Comparison of ENCODE assay signal across 9 cellular contexts in genomic region chr6:99241905-99242534, GRCh38.
DNase-seq lines count a peak whose midpoint lies in the region; ATAC-seq and TF ChIP-seq lines count a peak whose summit lies in the region.
"Had no signal": no experiment of that assay in that cellular context is flagged by ENCODE, and none has a peak within 500 bp of the region (broad histone marks: within the 10 kb centered on the region; RNA-seq: fewer than 3 reads in every experiment).

No MANE protein-coding gene starts in this region.

- no peaks in the 10 kb centered on the region for H3K9me2 ChIP-seq in hepatocyte (replicated peaks; ENCODE audit: insufficient read depth)

- POLR2A ChIA-PET in RWPE1 (lab: Yijun Ruan, JAX; ENCODE audit: low non-redundant PET): no interaction called here

- intact Hi-C loops in esophagus squamous epithelium (cut with DNase I): no loop called here

- ATAC-seq in HG02798 (IDR thresholded peaks at IDR 0.05; ENCODE audit: poor library complexity, unreplicated experiment): peak; percentile 43
- no peak for ATAC-seq in GM19035 (IDR thresholded peaks at IDR 0.05; ENCODE audit: unreplicated experiment)
- no peak for ATAC-seq in GM21528 (IDR thresholded peaks at IDR 0.05; ENCODE audit: low FRiP score, unreplicated experiment)

- H3K4me1 ChIP-seq in hepatocyte (ENCODE audit: insufficient read depth) (no peaks in the 10 kb centered on the region), esophagus squamous epithelium (no peaks in the 10 kb centered on the region)
- H3K4me1 ChIP-seq: parathyroid adenoma had no signal

- H3K9me3 ChIP-seq in hepatocyte (ENCODE audit: low read depth) (no peaks in the 10 kb centered on the region), esophagus squamous epithelium (no peaks in the 10 kb centered on the region)

- no peak overlapping the region for H2AFZ ChIP-seq in hepatocyte
- H2AFZ ChIP-seq: parathyroid adenoma had no signal

- no peak for TF ChIP-seq POLR2A in esophagus squamous epithelium (IDR thresholded peaks at IDR 0.05)

- no peaks in the 10 kb centered on the region for H4K20me1 ChIP-seq in hepatocyte (ENCODE audit: insufficient read depth, poor library complexity, severe bottlenecking)

- H3K36me3 ChIP-seq in hepatocyte (replicated peaks; ENCODE audit: insufficient read depth, low read depth) (no peaks in the 10 kb centered on the region), esophagus squamous epithelium (no peaks in the 10 kb centered on the region)

- H3K4me2 ChIP-seq in hepatocyte: no peak overlapping the region

- peaks cover 8% of the 10 kb centered on the region for H3K27me3 ChIP-seq in hepatocyte
- H3K27me3 ChIP-seq in esophagus squamous epithelium: peaks cover 0 to under 1% (median 0%) of the 10 kb centered on the region in 4 donors

- 48% methylated on average over 5 of the region's 5 CpGs for WGBS in hepatocyte (ENCODE audit: low lambda C conversion rate, missing lambda C conversion rate)
- WGBS in esophagus squamous epithelium, 2 donors: 35 to 40% methylated on average over 4 to 5 of the region's 5 CpGs

- no peaks in the 10 kb centered on the region for H3K79me2 ChIP-seq in hepatocyte
- H3K79me2 ChIP-seq: parathyroid adenoma had no signal

- TF ChIP-seq CTCF in RWPE1 (conservative IDR thresholded peaks at IDR 0.05; ENCODE audit: low read depth) (peak; percentile 26), hepatocyte (IDR thresholded peaks at IDR 0.05; ENCODE audit: poor library complexity) (peak; percentile 59), esophagus squamous epithelium (IDR thresholded peaks at IDR 0.05) (peak in 3 of 6 experiments; percentile 12 to 41 (median 14))

- CTCF ChIA-PET in RWPE1 (lab: Yijun Ruan, JAX): interaction anchor here (0.6 to 2.5 kb wide), 15 partner anchors 9 to 913 kb away, joined by 3 to 29 read pairs (median 3); no protein-coding TSS in a partner anchor

- H3K4me3 ChIP-seq in hepatocyte (no peak overlapping the region), esophagus squamous epithelium (no peak overlapping the region)

- peak; percentile 13 for DNase-seq in Daoy (ENCODE audit: low read depth)
- peak; percentile 20 for DNase-seq in RWPE1 (ENCODE audit: low spot score)
- DNase-seq in hepatocyte (ENCODE audit: low spot score): peak; percentile 51
- no peak for DNase-seq in effector CD8-positive, alpha-beta T cell (lab: John Stamatoyannopoulos, UW)
- no peak for DNase-seq in esophagus squamous epithelium (lab: John Stamatoyannopoulos, UW)

- H3K27ac ChIP-seq in RWPE1: no peak overlapping the region
- no peak overlapping the region for H3K27ac ChIP-seq in hepatocyte
- no peak overlapping the region for H3K27ac ChIP-seq in esophagus squamous epithelium
- H3K27ac ChIP-seq: parathyroid adenoma had no signal

Comparison
In these comparisons a context has a peak if more than half of its experiments do, and no peak if none do; other contexts are left out.
1. DNase-seq: peak in Daoy (single experiment), RWPE1 (single experiment) and hepatocyte (single experiment); none in effector CD8-positive, alpha-beta T cell (single experiment) and esophagus squamous epithelium (single experiment).